Comparison of ENCODE assay signal across 18 cellular contexts in the genomic region with DNA sequence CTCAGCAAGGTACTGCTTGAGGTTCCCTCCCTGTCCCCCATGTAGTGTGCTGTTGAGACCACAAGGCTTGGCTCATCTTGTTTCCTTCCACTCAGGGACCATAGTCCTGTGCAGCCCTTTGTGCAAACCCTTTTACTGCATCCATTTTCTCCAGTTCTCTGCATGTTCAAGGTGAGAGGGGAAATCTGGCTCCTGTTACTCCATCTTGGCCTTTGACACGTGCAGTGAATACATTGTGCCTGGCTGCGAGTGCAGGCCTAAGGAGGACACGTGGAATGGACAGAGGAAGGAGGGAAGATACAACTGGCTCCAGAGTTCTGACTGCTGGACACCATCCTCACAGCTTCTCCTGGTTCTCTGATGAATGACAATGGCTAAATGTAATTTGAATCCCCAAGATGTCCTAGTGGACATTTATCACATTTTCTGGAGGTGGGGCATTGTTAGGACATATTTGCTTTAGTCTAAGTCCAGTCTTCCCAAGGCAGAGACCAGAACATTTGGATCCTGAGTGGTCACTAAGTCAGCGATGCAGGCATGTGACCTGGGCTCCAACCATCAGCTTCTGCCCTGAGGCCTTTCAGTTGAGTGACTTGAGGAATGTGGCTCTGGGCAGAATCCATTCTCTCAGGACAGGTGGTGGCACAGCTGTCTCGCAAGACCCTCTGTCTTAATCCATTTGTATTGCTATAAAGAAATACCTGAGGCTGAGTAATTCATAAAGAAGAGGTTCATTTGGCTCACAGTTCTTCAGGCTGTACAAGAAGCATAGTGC.
DNase-seq lines count a peak whose midpoint lies in the region; ATAC-seq, FAIRE-seq and TF ChIP-seq lines count a peak whose summit lies in the region.
"Had no signal": no experiment of that assay in that cellular context is flagged by ENCODE, and none has a peak within 500 bp of the region (broad histone marks: within the 10 kb centered on the region; RNA-seq: fewer than 3 reads in every experiment).

No MANE protein-coding gene starts in this region.

- H3K27ac ChIP-seq in SJCRH30, result no peak overlapping the region
- H3K27ac ChIP-seq: 22Rv1 had no signal

- H3K27ac Mint-ChIP-seq in T-helper 2 cell treated with Interferon-gamma antibody and Interleukin-4, amounts not matched to agents 5 μg/mL and 100 μg/mL, for 36 hours, result peak overlapping the region; percentile 6
- H3K27ac Mint-ChIP-seq in osteocyte (ENCODE audit: unreplicated experiment), result no peak overlapping the region
- H3K27ac Mint-ChIP-seq: CD14-positive monocyte; CD8-positive, alpha-beta T cell; GM23338 had no signal

- no peak for TF ChIP-seq POLR2A in GM12892 (IDR thresholded peaks at IDR 0.05; ENCODE audit: low read depth, low read length)

- H3K9me3 ChIP-seq in SJCRH30 (replicated peaks), result no peaks in the 10 kb centered on the region

- FAIRE-seq in GM12892 (lab: Jason Lieb, UNC), result no peak
- FAIRE-seq: D721Med had no signal

- H3K4me3 Mint-ChIP-seq in T-helper 2 cell treated with Interferon-gamma antibody and Interleukin-4, amounts not matched to agents 5 μg/mL and 100 μg/mL, for 36 hours, result no peak overlapping the region
- no peak overlapping the region for H3K4me3 Mint-ChIP-seq in osteocyte (ENCODE audit: unreplicated experiment)
- H3K4me3 Mint-ChIP-seq: CD14-positive monocyte; CD8-positive, alpha-beta T cell; GM23338 had no signal

- no peaks in the 10 kb centered on the region for H3K4me1 Mint-ChIP-seq in T-helper 2 cell treated with Interferon-gamma antibody and Interleukin-4, amounts not matched to agents 5 μg/mL and 100 μg/mL, for 36 hours (ENCODE audit: low read depth)
- H3K4me1 Mint-ChIP-seq in osteocyte (ENCODE audit: unreplicated experiment), result no peaks in the 10 kb centered on the region
- H3K4me1 Mint-ChIP-seq: CD14-positive monocyte, GM23338 had no signal

- no peaks in the 10 kb centered on the region for H3K27me3 Mint-ChIP-seq in T-helper 2 cell treated with Interferon-gamma antibody and Interleukin-4, amounts not matched to agents 5 μg/mL and 100 μg/mL, for 36 hours (ENCODE audit: low read depth)
- peaks cover 11% of the 10 kb centered on the region for H3K27me3 Mint-ChIP-seq in osteocyte (ENCODE audit: unreplicated experiment)

- no peaks in the 10 kb centered on the region for H3K9me3 Mint-ChIP-seq in T-helper 2 cell treated with Interferon-gamma antibody and Interleukin-4, amounts not matched to agents 5 μg/mL and 100 μg/mL, for 36 hours
- no peaks in the 10 kb centered on the region for H3K9me3 Mint-ChIP-seq in osteocyte (ENCODE audit: unreplicated experiment)
- H3K9me3 Mint-ChIP-seq: CD8-positive, alpha-beta T cell had no signal

- no peaks in the 10 kb centered on the region for H3K36me3 ChIP-seq in SJCRH30

- H3K4me3 ChIP-seq in SJCRH30, result no peak overlapping the region
- H3K4me3 ChIP-seq: GM23338 had no signal

- no peak for DNase-seq in T-helper 2 cell treated with Interferon-gamma antibody and Interleukin-4, amounts not matched to agents 5 μg/mL and 100 μg/mL, for 36 hours (ENCODE audit: low spot score)
- DNase-seq in T-helper 2 cell (no peak), SJCRH30 (peak; percentile 6), osteocyte (ENCODE audit: extremely low spot score, unreplicated experiment) (peak; percentile 54), germinal center (ENCODE audit: low spot score) (no peak), GM12892 (ENCODE audit: insufficient read length) (no peak)
- DNase-seq: CD8-positive, alpha-beta T cell; COR-L47; DMS153; DMS79 treated with DMSO at 0.1 percent for 48 hours; EL; GDM1; H7 had no signal

- H3K36me3 Mint-ChIP-seq in T-helper 2 cell treated with Interferon-gamma antibody and Interleukin-4, amounts not matched to agents 5 μg/mL and 100 μg/mL, for 36 hours (ENCODE audit: low read depth), result no peaks in the 10 kb centered on the region
- H3K36me3 Mint-ChIP-seq in osteocyte (ENCODE audit: unreplicated experiment), result no peaks in the 10 kb centered on the region
- H3K36me3 Mint-ChIP-seq: CD14-positive monocyte; CD8-positive, alpha-beta T cell had no signal

- ATAC-seq in HG03039 (IDR thresholded peaks at IDR 0.05; ENCODE audit: unreplicated experiment), result no peak
- ATAC-seq: CD8-positive, alpha-beta T cell; GM23338 had no signal

- no peak for TF ChIP-seq CTCF in osteocyte (IDR thresholded peaks at IDR 0.05)

- peaks cover 4% of the 10 kb centered on the region; the same call in 1 of the 2 replicates for H3K4me1 ChIP-seq in SJCRH30

- H3K27me3 ChIP-seq in SJCRH30, result no peaks in the 10 kb centered on the region

Comparison
In these comparisons a context has a peak if more than half of its experiments do, and no peak if none do; other contexts are left out.
1. DNase-seq: peak in SJCRH30 (2 of 2) and osteocyte (single experiment); none in T-helper 2 cell treated with Interferon-gamma antibody and Interleukin-4, amounts not matched to agents 5 μg/mL and 100 μg/mL, for 36 hours (single experiment), T-helper 2 cell (0 of 5), germinal center (single experiment) and GM12892 (single experiment).